18 cellular contexts compared by ENCODE assay signal in genomic region chr9:27369591-27369990, GRCh38.
DNase-seq lines count a peak whose midpoint lies in the region; ATAC-seq, FAIRE-seq and TF ChIP-seq lines count a peak whose summit lies in the region.
"Had no signal": no experiment of that assay in that cellular context is flagged by ENCODE, and none has a peak within 500 bp of the region (broad histone marks: within the 10 kb centered on the region; RNA-seq: fewer than 3 reads in every experiment).

No MANE protein-coding gene starts in this region.

- H3K4me3 Mint-ChIP-seq in endodermal cell (no peak overlapping the region), nephron progenitor cell (peak overlapping the region; percentile 3)
- H3K4me3 Mint-ChIP-seq: activated CD8-positive, alpha-beta memory T cell treated with anti-CD3 and anti-CD28 coated beads, Interleukin-2, amount 10 ng/mL, durations not matched to agents 7 days and 5 days had no signal

- H3K4me3 ChIP-seq in NB4 (ENCODE audit: low read depth, low read length) (no peak overlapping the region), endodermal cell (ENCODE audit: low read length) (no peak overlapping the region)
- H3K4me3 ChIP-seq: GM23248 had no signal

- peaks cover 5% of the 10 kb centered on the region for H3K9me3 ChIP-seq in endodermal cell (ENCODE audit: control insufficient read depth, low read length)
- H3K9me3 ChIP-seq: SK-N-SH had no signal

- FAIRE-seq in GM18507 (lab: Jason Lieb, UNC) (peak; percentile 77), RCC 7860 (lab: Jason Lieb, UNC) (no peak)

- no peak for ATAC-seq in SK-N-SH treated with all-trans-retinoic acid at 6 μM for 48 hours
- ATAC-seq: activated CD8-positive, alpha-beta memory T cell treated with anti-CD3 and anti-CD28 coated beads, Interleukin-2, amount 10 ng/mL, durations not matched to agents 7 days and 5 days had no signal

- no peak for DNase-seq in GM18507 (ENCODE audit: extremely low spot score, insufficient read length, low read depth)
- peak; percentile 56 for DNase-seq in NB4 (ENCODE audit: low read depth)
- DNase-seq in endodermal cell, result peak; percentile 75
- DNase-seq in nephron progenitor cell, result no peak
- no peak for DNase-seq in RCC 7860 (ENCODE audit: low spot score)
- no peak for DNase-seq in hippocampal formation (lab: John Stamatoyannopoulos, UW)
- DNase-seq in NOMO-1 (lab: John Stamatoyannopoulos, UW; ENCODE audit: unreplicated experiment in 2 of 2), result no peak
- DNase-seq: activated CD8-positive, alpha-beta memory T cell treated with anti-CD3 and anti-CD28 coated beads, Interleukin-2, amount 10 ng/mL, durations not matched to agents 7 days and 5 days; activated gamma-delta T cell treated with Interleukin-2 at 50 U/mL for 16 hours; DMS 273 treated with DMSO at 0.1 percent for 48 hours; effector memory CD4-positive, alpha-beta T cell; GM23248; islet precursor cell; midbrain; NCI-H1436; NCI-H226; SK-N-SH had no signal

- H3K4me1 Mint-ChIP-seq in endodermal cell (peaks cover 36% of the 10 kb centered on the region), nephron progenitor cell (peaks cover 74% of the 10 kb centered on the region)

- no peak overlapping the region for H3K27ac ChIP-seq in endodermal cell (ENCODE audit: low read depth, low read length)
- H3K27ac ChIP-seq: GM23248 had no signal

- peaks cover 31% of the 10 kb centered on the region for H3K27me3 Mint-ChIP-seq in endodermal cell (ENCODE audit: insufficient read depth)
- peaks cover 4% of the 10 kb centered on the region for H3K27me3 Mint-ChIP-seq in nephron progenitor cell (ENCODE audit: low read depth, poor library complexity)

- H3K9ac ChIP-seq in endodermal cell (ENCODE audit: extremely low read depth, low read length, poor library complexity, severe bottlenecking), result no peak overlapping the region
- H3K9ac ChIP-seq: GM23248, SK-N-SH had no signal

- 77 to 79% methylated on average over 4 to 5 of the region's 5 CpGs for WGBS in endodermal cell (ENCODE audit: insufficient coverage in 1 of 2, insufficient read length in 1 of 2), 2 experiments

- H3K36me3 Mint-ChIP-seq in endodermal cell (ENCODE audit: low read depth), result no peaks in the 10 kb centered on the region
- H3K36me3 Mint-ChIP-seq in nephron progenitor cell (ENCODE audit: low read depth), result peaks cover 15% of the 10 kb centered on the region
- H3K36me3 Mint-ChIP-seq: activated CD8-positive, alpha-beta memory T cell treated with anti-CD3 and anti-CD28 coated beads, Interleukin-2, amount 10 ng/mL, durations not matched to agents 7 days and 5 days had no signal

- TF ChIP-seq CTCF in NB4 (IDR thresholded peaks at IDR 0.05; ENCODE audit: low read depth, low read length) (no peak), endodermal cell (conservative IDR thresholded peaks at IDR 0.05) (no peak), nephron progenitor cell (IDR thresholded peaks at IDR 0.05) (no peak)

- H3K27ac Mint-ChIP-seq in endodermal cell, result peak overlapping the region; percentile 67
- peak overlapping the region; percentile 70 for H3K27ac Mint-ChIP-seq in nephron progenitor cell
- H3K27ac Mint-ChIP-seq: activated CD8-positive, alpha-beta memory T cell treated with anti-CD3 and anti-CD28 coated beads, Interleukin-2, amount 10 ng/mL, durations not matched to agents 7 days and 5 days had no signal

- no peak for TF ChIP-seq POLR2A in NB4 (IDR thresholded peaks at IDR 0.05; ENCODE audit: extremely low read depth, insufficient read length)

- H3K36me3 ChIP-seq in endodermal cell (ENCODE audit: control insufficient read depth, insufficient read depth, low read length), result no peaks in the 10 kb centered on the region

- no peaks in the 10 kb centered on the region for H3K9me3 Mint-ChIP-seq in endodermal cell
- peaks cover 7% of the 10 kb centered on the region for H3K9me3 Mint-ChIP-seq in nephron progenitor cell

- no peaks in the 10 kb centered on the region for H3K4me1 ChIP-seq in endodermal cell (ENCODE audit: control insufficient read depth, insufficient read depth, low read length)

- H3K27me3 ChIP-seq in endodermal cell (ENCODE audit: control insufficient read depth, insufficient read depth, low read length, poor library complexity, severe bottlenecking), result peaks cover 29% of the 10 kb centered on the region

TF ChIP-seq in SK-N-SH treated with all-trans-retinoic acid at 6 μM for 48 hours, 23 proteins besides CTCF, POLR2A, EP300 and RAD21:
- no peak for TF ChIP-seq CSDC2 (CRISPR knock-in tag; IDR thresholded peaks at IDR 0.05)
- no peak for TF ChIP-seq ZNF70 (CRISPR knock-in tag; IDR thresholded peaks at IDR 0.05)
- no peak for TF ChIP-seq ZC3H10 (CRISPR knock-in tag; IDR thresholded peaks at IDR 0.05)
- TF ChIP-seq POU6F1 (CRISPR knock-in tag; IDR thresholded peaks at IDR 0.05; ENCODE audit: borderline replicate concordance, low read depth), result no peak
- no peak for TF ChIP-seq TSHZ2 (CRISPR knock-in tag; IDR thresholded peaks at IDR 0.05)
- TF ChIP-seq ARNTL (CRISPR knock-in tag; IDR thresholded peaks at IDR 0.05; ENCODE audit: borderline replicate concordance, low read depth), result no peak
- TF ChIP-seq PATZ1 (CRISPR knock-in tag; IDR thresholded peaks at IDR 0.05; ENCODE audit: borderline replicate concordance), result no peak
TF ChIP-seq in SK-N-SH treated with all-trans-retinoic acid at 6 μM for 48 hours: peak in this region for 0.

Comparison
In these comparisons a context has a peak if more than half of its experiments do, and no peak if none do; other contexts are left out.
1. DNase-seq: peak in NB4 (single experiment) and endodermal cell (single experiment); none in GM18507 (single experiment), nephron progenitor cell (single experiment), RCC 7860 (single experiment), hippocampal formation (0 of 2) and NOMO-1 (0 of 2).